ENCODE assay signal across 8 cellular contexts in the genomic region with DNA sequence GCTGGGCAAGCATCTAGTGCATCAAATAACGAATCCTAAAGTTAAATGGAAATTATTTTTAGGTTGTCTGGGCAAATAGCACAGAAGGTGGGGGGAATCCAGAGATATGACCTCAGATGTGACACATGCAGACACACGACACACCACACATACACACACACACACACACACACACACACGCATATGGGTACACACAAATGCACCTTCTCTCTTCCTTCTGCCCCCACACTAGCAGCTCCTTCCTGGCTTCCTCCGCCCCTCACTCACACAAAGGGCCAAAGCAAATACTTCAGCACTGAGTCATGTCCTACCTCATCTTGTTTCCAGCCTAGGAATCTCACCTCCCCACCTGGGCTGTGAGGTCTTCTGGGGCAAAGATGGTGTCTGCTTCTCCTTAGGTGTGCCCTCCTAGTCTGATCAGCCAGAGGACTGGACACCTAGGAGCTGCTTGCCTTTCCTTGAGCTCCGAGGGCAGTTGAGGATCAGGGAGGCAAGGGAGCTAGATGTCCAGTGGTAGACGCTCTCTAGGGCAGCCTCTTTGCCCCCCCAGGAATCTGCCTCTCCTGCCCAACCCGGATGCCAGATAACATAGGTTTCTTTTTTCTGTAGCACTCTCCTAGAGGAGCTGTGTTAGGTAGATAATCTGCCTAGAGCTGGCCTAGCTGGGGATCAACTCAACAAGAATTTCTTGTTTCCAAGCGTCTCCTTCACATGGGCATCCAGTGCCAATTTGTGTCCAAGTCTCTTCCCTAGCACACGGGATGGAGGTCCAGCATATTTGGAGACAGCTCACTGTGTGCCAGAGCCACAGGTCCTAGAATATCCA. TPM values are rescaled to one million over a fixed set of nuclear protein-coding genes. Genes with fewer than 3 reads are reported as not detected.
DNase-seq lines count a peak whose midpoint lies in the region; ATAC-seq lines count a peak whose summit lies in the region.

No MANE protein-coding gene starts in this region.

- H3K4me3 Mint-ChIP-seq in activated T-cell treated with anti-CD3 and anti-CD28 coated beads, Interleukin-2, amount 50 U/mL, for 4 hours, result peak overlapping the region; percentile 29
- no peak overlapping the region for H3K4me3 Mint-ChIP-seq in effector memory CD8-positive, alpha-beta T cell

- H3K36me3 ChIP-seq in HUES6 (ENCODE audit: control insufficient read depth, insufficient read depth, low read length) (no peaks in the 10 kb centered on the region), iPS-20b (ENCODE audit: insufficient read depth, low read depth, low read length) (no peaks in the 10 kb centered on the region)

- H3K9ac ChIP-seq in HUES6 (ENCODE audit: low read length) (peak overlapping the region; percentile 88), iPS-20b (ENCODE audit: low read depth, low read length) (peak overlapping the region; percentile 73)

- peaks cover 31% of the 10 kb centered on the region for H3K4me1 Mint-ChIP-seq in activated T-cell treated with anti-CD3 and anti-CD28 coated beads, Interleukin-2, amount 50 U/mL, for 4 hours (ENCODE audit: low read depth)
- peaks cover 0 to 5% of the 10 kb centered on the region in 2 donors for H3K4me1 Mint-ChIP-seq in effector memory CD8-positive, alpha-beta T cell (ENCODE audit: low read depth in 2 of 2)

- H3K4me3 ChIP-seq in HUES6 (ENCODE audit: low read depth, low read length) (peak overlapping the region; percentile 10; the same call in 1 of the 2 replicates), iPS-20b (ENCODE audit: low read length) (peak overlapping the region; percentile 29; the same call in 1 of the 2 replicates)

- peaks cover 61% of the 10 kb centered on the region for H3K4me1 ChIP-seq in HUES6 (ENCODE audit: control insufficient read depth, insufficient read depth, low read length)
- peaks cover 35% of the 10 kb centered on the region for H3K4me1 ChIP-seq in iPS-20b (ENCODE audit: insufficient read depth, low read length)

- H3K27ac Mint-ChIP-seq in effector memory CD8-positive, alpha-beta T cell, result no peak overlapping the region

- H3K9me3 ChIP-seq in HUES6 (ENCODE audit: control insufficient read depth, insufficient read depth, low read depth, low read length), result no peaks in the 10 kb centered on the region
- no peaks in the 10 kb centered on the region for H3K9me3 ChIP-seq in iPS-20b (ENCODE audit: insufficient read depth, low read depth, low read length)

- H3K27ac ChIP-seq in HUES6 (ENCODE audit: low read depth, low read length) (peak overlapping the region; percentile 92), iPS-20b (ENCODE audit: low read length) (peak overlapping the region; percentile 89), substantia nigra (ENCODE audit: low read depth, low read length, poor library complexity, severe bottlenecking) (no peak overlapping the region)

- peak; percentile 48 for DNase-seq in activated T-cell treated with anti-CD3 and anti-CD28 coated beads, Interleukin-2, amount 50 U/mL, for 4 hours
- peak; percentile 28 to 44 for DNase-seq in stimulated activated CD8-positive, alpha-beta memory T cell treated with anti-CD3 and anti-CD28 coated beads, Interleukin-15, amount 100 ng/mL, for 48 hours (ENCODE audit: low read depth in 2 of 2)
- no peak for DNase-seq in DMS114 treated with DMSO at 0.1 percent for 48 hours (lab: John Stamatoyannopoulos, UW; ENCODE audit: unreplicated experiment)
- no peak for DNase-seq in substantia nigra (lab: John Stamatoyannopoulos, UW)
- DNase-seq in effector memory CD8-positive, alpha-beta T cell, result no peak

- H3K9me3 Mint-ChIP-seq in activated T-cell treated with anti-CD3 and anti-CD28 coated beads, Interleukin-2, amount 50 U/mL, for 4 hours, result no peaks in the 10 kb centered on the region
- no peaks in the 10 kb centered on the region for H3K9me3 Mint-ChIP-seq in effector memory CD8-positive, alpha-beta T cell

- no peaks in the 10 kb centered on the region for H3K27me3 Mint-ChIP-seq in activated T-cell treated with anti-CD3 and anti-CD28 coated beads, Interleukin-2, amount 50 U/mL, for 4 hours (ENCODE audit: low read depth)
- H3K27me3 Mint-ChIP-seq in effector memory CD8-positive, alpha-beta T cell, result no peaks in the 10 kb centered on the region

- peak; percentile 80 to 85 for ATAC-seq in activated T-cell treated with anti-CD3 and anti-CD28 coated beads, Interleukin-2, amount 50 U/mL, for 4 hours
- ATAC-seq in effector memory CD8-positive, alpha-beta T cell (replicated peaks), result no peak
- no peak for ATAC-seq in GM18519 (IDR thresholded peaks at IDR 0.05; ENCODE audit: low FRiP score, unreplicated experiment)

- H3K27me3 ChIP-seq in HUES6 (ENCODE audit: control insufficient read depth, insufficient read depth, low read length) (no peaks in the 10 kb centered on the region), iPS-20b (ENCODE audit: insufficient read depth, low read length) (no peaks in the 10 kb centered on the region)

- H3K36me3 Mint-ChIP-seq in activated T-cell treated with anti-CD3 and anti-CD28 coated beads, Interleukin-2, amount 50 U/mL, for 4 hours (ENCODE audit: insufficient read depth), result no peaks in the 10 kb centered on the region
- no peaks in the 10 kb centered on the region for H3K36me3 Mint-ChIP-seq in effector memory CD8-positive, alpha-beta T cell (ENCODE audit: insufficient read depth)

RNA-seq across cellular contexts. Expression of gene JADE2, which starts 14.3 kb away (rescaled TPM):
- total RNA-seq in activated T-cell treated with anti-CD3 and anti-CD28 coated beads, Interleukin-2, amount 50 U/mL, for 4 hours, result 10 to 100 TPM; 73.6 to 83.6 (median 76.8) TPM

Comparison
In these comparisons a context has a peak if more than half of its experiments do, and no peak if none do; other contexts are left out.
1. ATAC-seq: peak in activated T-cell treated with anti-CD3 and anti-CD28 coated beads, Interleukin-2, amount 50 U/mL, for 4 hours (2 of 2); none in effector memory CD8-positive, alpha-beta T cell (single experiment) and GM18519 (single experiment).
2. DNase-seq: peak in activated T-cell treated with anti-CD3 and anti-CD28 coated beads, Interleukin-2, amount 50 U/mL, for 4 hours (single experiment) and stimulated activated CD8-positive, alpha-beta memory T cell treated with anti-CD3 and anti-CD28 coated beads, Interleukin-15, amount 100 ng/mL, for 48 hours (2 of 2); none in DMS114 treated with DMSO at 0.1 percent for 48 hours (single experiment), substantia nigra (0 of 49) and effector memory CD8-positive, alpha-beta T cell (0 of 3).